Comparison of ENCODE assay signal across 16 cellular contexts in the genomic region with DNA sequence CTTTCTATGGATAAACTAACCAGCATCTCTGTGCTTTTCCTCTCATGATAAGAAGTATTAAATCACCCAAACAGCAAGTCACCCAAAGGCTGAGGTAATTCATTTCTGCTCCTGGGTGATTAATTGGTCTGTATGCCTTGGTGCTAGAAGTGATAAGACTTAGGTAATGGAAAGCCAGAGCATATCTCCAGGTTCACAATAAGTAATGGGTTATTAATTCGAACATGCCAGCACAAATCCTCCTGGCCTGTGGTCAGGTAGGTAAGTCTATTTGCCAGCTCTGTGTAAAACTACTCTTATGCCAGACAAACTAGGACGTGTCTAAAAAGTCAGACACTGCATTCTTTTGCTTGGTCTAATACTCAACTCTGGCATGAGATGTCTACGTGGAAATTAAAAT.
"Had no signal": no experiment of that assay in that cellular context is flagged by ENCODE, and none has a peak within 500 bp of the region (broad histone marks: within the 10 kb centered on the region; RNA-seq: fewer than 3 reads in every experiment).

No MANE protein-coding gene starts in this region.

- ATAC-seq: stimulated activated naive B cell treated with anti-CD40 and anti-IgM and Interleukin-4, amounts not matched to agents 10 μg/mL and 1 μg/mL and 100 μg/mL, for 72 hours had no signal

- DNase-seq: activated CD4-positive, alpha-beta T cell treated with anti-CD3 and anti-CD28 coated beads, Interleukin-2, amount 10 ng/mL, durations not matched to agents 24 days and 14 days; activated CD4-positive, CD25-positive, alpha-beta regulatory T cell; activated CD8-positive, alpha-beta memory T cell treated with anti-CD3 and anti-CD28 coated beads for 24 hours; activated naive CD4-positive, alpha-beta T cell; activated naive CD8-positive, alpha-beta T cell treated with anti-CD3 and anti-CD28 coated beads, Interleukin-2, amount 10 ng/mL, durations not matched to agents 7 days and 5 days; anterior cingulate cortex; foreskin fibroblast; left cardiac atrium; naive B cell; stimulated activated CD4-positive, alpha-beta T cell treated with anti-CD3 and anti-CD28 coated beads, Interleukin-15, amount 100 ng/mL, for 24 hours; stimulated activated CD4-positive, alpha-beta T cell treated with anti-CD3 and anti-CD28 coated beads, Interleukin-4, amount 100 ng/mL, for 1 hour; stimulated activated naive B cell treated with anti-CD40 and anti-IgM and Interleukin-4, amounts not matched to agents 10 μg/mL and 1 μg/mL and 100 μg/mL, for 72 hours had no signal

- H3K4me3 ChIP-seq: lung, neural progenitor cell, tibial nerve had no signal

- H3K27ac ChIP-seq: neural progenitor cell, parathyroid adenoma, tibial nerve had no signal
